8 cellular contexts compared by ENCODE assay signal in genomic region chr17:57875109-57876022, GRCh38. TPM values are rescaled to one million over a fixed set of nuclear protein-coding genes. Genes with fewer than 3 reads are reported as not detected.
DNase-seq lines count a peak whose midpoint lies in the region; ATAC-seq, FAIRE-seq and TF ChIP-seq lines count a peak whose summit lies in the region.

No MANE protein-coding gene starts in this region.

- TF ChIP-seq POLR2A in H54 (IDR thresholded peaks at IDR 0.05; ENCODE audit: low read depth, low read length), result no peak
- no peak for TF ChIP-seq POLR2A in transverse colon (IDR thresholded peaks at IDR 0.05)

- peak; percentile 78 for ATAC-seq in lung (ENCODE audit: insufficient read depth, low FRiP score)
- no peak for ATAC-seq in stimulated activated naive CD8-positive, alpha-beta T cell treated with anti-CD3 and anti-CD28 coated beads, Interleukin-15, Interleukin-2, amounts not matched to agents 100 U/mL and 50 U/mL, for 24 hours
- no peak for ATAC-seq in GM18858 (IDR thresholded peaks at IDR 0.05; ENCODE audit: unreplicated experiment)

- in situ Hi-C loops in transverse colon (cut with MboI; ENCODE audit: low pct_ligation_motif_present in 1 of 4, low pct_unique_long_range_greater_than_20kb in 1 of 4, low sequenced_read_pairs in 3 of 4), result no loop called here

- DNase-seq in H54 (ENCODE audit: insufficient read length, low spot score) (peak; percentile 94), NOMO-1 treated with dmso at 0.1 percent for 144 hours (lab: John Stamatoyannopoulos, UW; ENCODE audit: unreplicated experiment) (peak; percentile 12), lung (ENCODE audit: low spot score) (peak; percentile 81), transverse colon (peak; percentile 59)
- DNase-seq in effector CD8-positive, alpha-beta T cell (lab: John Stamatoyannopoulos, UW), result no peak
- DNase-seq in stimulated activated naive CD8-positive, alpha-beta T cell treated with anti-CD3 and anti-CD28 coated beads, Interleukin-15, Interleukin-2, amounts not matched to agents 100 U/mL and 50 U/mL, for 24 hours, result no peak

- intact Hi-C loops in transverse colon (cut with DNase I; ENCODE audit: low total_unique reads), result no loop called here

- 29 to 30% methylated on average over 13 of the region's 13 CpGs for WGBS in lung, 2 donors
- WGBS in transverse colon (ENCODE audit: low coverage in 1 of 2), 2 donors, result 0 to 32% methylated on average over 3 to 12 of the region's 13 CpGs

- H3K4me1 ChIP-seq in duodenal mucosa (ENCODE audit: control insufficient read depth in 1 of 2, insufficient read depth in 2 of 2, low read length in 2 of 2) (peaks cover 29 to 32% of the 10 kb centered on the region in 2 donors), lung (ENCODE audit: control insufficient read depth in 2 of 2, insufficient read depth in 2 of 2, low read length in 2 of 2) (peaks cover 9 to 33% of the 10 kb centered on the region in 2 donors), transverse colon (peaks cover 34 to 51% (median 44%) of the 10 kb centered on the region in 4 donors)

- H3K27ac ChIP-seq in duodenal mucosa (ENCODE audit: low read depth, low read length), result peak overlapping the region; percentile 57
- H3K27ac ChIP-seq in lung (ENCODE audit: low read depth in 1 of 2, low read length in 1 of 2), result peak overlapping the region; percentile 64 to 92
- H3K27ac ChIP-seq in transverse colon, result peak overlapping the region; percentile 87 to 93 (median 90)

- H3K27me3 ChIP-seq in duodenal mucosa (ENCODE audit: control insufficient read depth in 1 of 2, insufficient read depth in 2 of 2, low read length in 2 of 2) (no peaks in the 10 kb centered on the region), lung (ENCODE audit: control insufficient read depth, insufficient read depth) (no peaks in the 10 kb centered on the region), transverse colon (no peaks in the 10 kb centered on the region)

- no peak for TF ChIP-seq EP300 in transverse colon (IDR thresholded peaks at IDR 0.05; ENCODE audit: low read depth)

- peak; percentile 20 for FAIRE-seq in H54 (lab: Jason Lieb, UNC)

- H3K36me3 ChIP-seq in duodenal mucosa (ENCODE audit: control insufficient read depth in 1 of 2, insufficient read depth in 2 of 2, low read length in 2 of 2) (peaks cover 6 to 20% of the 10 kb centered on the region in 2 donors), lung (ENCODE audit: control insufficient read depth in 2 of 2, insufficient read depth in 2 of 2, low read length in 2 of 2) (peaks cover 0 to 31% of the 10 kb centered on the region in 2 donors), transverse colon (no peaks in the 10 kb centered on the region)

- H3K9ac ChIP-seq in duodenal mucosa (ENCODE audit: low read depth in 1 of 2, low read length in 2 of 2), result no peak overlapping the region

- H3K4me3 ChIP-seq in duodenal mucosa (ENCODE audit: low read depth in 1 of 2, low read length in 2 of 2) (no peak overlapping the region), lung (no peak overlapping the region), transverse colon (peak overlapping the region in 1 of 4 donors; percentile 22)

- H3K9me3 ChIP-seq in duodenal mucosa (ENCODE audit: control insufficient read depth in 1 of 2, low read length in 2 of 2) (no peaks in the 10 kb centered on the region), lung (ENCODE audit: control insufficient read depth in 2 of 2, insufficient read depth in 1 of 2, low read length in 1 of 2) (no peaks in the 10 kb centered on the region), transverse colon (no peaks in the 10 kb centered on the region)

- TF ChIP-seq CTCF in lung (IDR thresholded peaks at IDR 0.05; ENCODE audit: control extremely low read depth, extremely low read depth) (no peak), transverse colon (IDR thresholded peaks at IDR 0.05) (peak; percentile 32 to 63 (median 40))

RNA-seq across cellular contexts. Expression of gene MRPS23, which starts 25.5 kb away (rescaled TPM):
- 10 to 100 TPM; 15.7 to 43.2 TPM for total RNA-seq in lung
- 10 to 100 TPM; 19.9 to 44.9 TPM for polyA plus RNA-seq in lung
- total RNA-seq in transverse colon, result 10 to 100 TPM in 1 of 4 donors, 1 to 10 TPM in 2, under 1 TPM in 1; 0.37 to 11.1 (median 6.5) TPM

Comparison
In these comparisons a context has a peak if more than half of its experiments do, and no peak if none do; other contexts are left out.
1. DNase-seq: peak in H54 (single experiment), NOMO-1 treated with dmso at 0.1 percent for 144 hours (single experiment), lung (single experiment) and transverse colon (single experiment); none in effector CD8-positive, alpha-beta T cell (single experiment) and stimulated activated naive CD8-positive, alpha-beta T cell treated with anti-CD3 and anti-CD28 coated beads, Interleukin-15, Interleukin-2, amounts not matched to agents 100 U/mL and 50 U/mL, for 24 hours (single experiment).
2. Peak in every context shown above with its lines, with median percentiles within 50 percentile points of each other: H3K27ac ChIP-seq.